Comparison of ENCODE assay signal across 8 cellular contexts in genomic region chr17:14308636-14308964, GRCh38. TPM values are rescaled to one million over a fixed set of nuclear protein-coding genes. Genes with fewer than 3 reads are reported as not detected.
DNase-seq lines count a peak whose midpoint lies in the region; ATAC-seq and TF ChIP-seq lines count a peak whose summit lies in the region.

No MANE protein-coding gene starts in this region.

- DNase-seq in cardiac muscle cell (ENCODE audit: low read depth in 1 of 2, low spot score in 1 of 2): peak in 1 of 2 donors; percentile 24
- DNase-seq in Right ventricle myocardium inferior (ENCODE audit: missing footprints): no peak
- DNase-seq in cardiac fibroblast (ENCODE audit: low read depth in 2 of 2): no peak
- DNase-seq in mesothelial cell of epicardium (ENCODE audit: low spot score in 2 of 2, unreplicated experiment in 2 of 2): no peak
- DNase-seq in upper lobe of left lung: no peak
- DNase-seq in kidney tubule cell (ENCODE audit: low spot score): no peak
- DNase-seq in head of caudate nucleus: no peak
- no peak for DNase-seq in hepatic stellate cell (ENCODE audit: low spot score)

- no peak for TF ChIP-seq EP300 in upper lobe of left lung (IDR thresholded peaks at IDR 0.05)

- H3K27me3 Mint-ChIP-seq in mesothelial cell of epicardium (ENCODE audit: low read depth): peaks cover 54% of the 10 kb centered on the region

- H3K27ac ChIP-seq in cardiac muscle cell (no peak overlapping the region), upper lobe of left lung (peak overlapping the region in 2 of 4 donors; percentile 48 to 49)

- TF ChIP-seq POLR2A in upper lobe of left lung (IDR thresholded peaks at IDR 0.05): no peak

- WGBS in upper lobe of left lung, 2 donors: 39 to 44% methylated on average over 4 of the region's 4 CpGs

- H3K4me3 Mint-ChIP-seq in mesothelial cell of epicardium: peak overlapping the region; percentile 88

- ATAC-seq in Right ventricle myocardium inferior: no peak
- no peak for ATAC-seq in upper lobe of left lung (ENCODE audit: low FRiP score in 2 of 2)

- peaks cover 36% of the 10 kb centered on the region for H3K4me1 Mint-ChIP-seq in mesothelial cell of epicardium

- H3K27me3 ChIP-seq in cardiac muscle cell (peaks cover 9% of the 10 kb centered on the region), upper lobe of left lung (peaks cover 0 to 7% (median 6%) of the 10 kb centered on the region in 4 donors)

- no peaks in the 10 kb centered on the region for H3K9me3 ChIP-seq in cardiac muscle cell (ENCODE audit: low read depth)
- H3K9me3 ChIP-seq in upper lobe of left lung: no peaks in the 10 kb centered on the region

- peak overlapping the region; percentile 41 for H3K4me3 ChIP-seq in cardiac muscle cell
- H3K4me3 ChIP-seq in cardiac fibroblast (replicated peaks in 1 of 2; ENCODE audit: low read depth in 2 of 2, low read length in 2 of 2): peak overlapping the region; percentile 46 to 52
- peak overlapping the region in 3 of 4 donors; percentile 48 to 58 (median 56) for H3K4me3 ChIP-seq in upper lobe of left lung

- H3K27ac Mint-ChIP-seq in mesothelial cell of epicardium: peak overlapping the region; percentile 50

- no peaks in the 10 kb centered on the region for H3K4me1 ChIP-seq in cardiac muscle cell (ENCODE audit: low read depth)
- H3K4me1 ChIP-seq in upper lobe of left lung: peaks cover 13 to 29% (median 19%) of the 10 kb centered on the region in 4 donors

- no peaks in the 10 kb centered on the region for H3K9me3 Mint-ChIP-seq in mesothelial cell of epicardium

- intact Hi-C loops in Right ventricle myocardium inferior (cut with DNase I): loop anchor here (10.0 kb wide), 1 partner anchor 846 kb away; no protein-coding TSS in a partner anchor
- intact Hi-C loops in head of caudate nucleus (cut with DNase I): no loop called here

- no peaks in the 10 kb centered on the region for H3K36me3 Mint-ChIP-seq in mesothelial cell of epicardium

- no peak for TF ChIP-seq CTCF in cardiac muscle cell (IDR thresholded peaks at IDR 0.05; ENCODE audit: low read depth, low read length)
- no peak for TF ChIP-seq CTCF in cardiac fibroblast (IDR thresholded peaks at IDR 0.05; ENCODE audit: low read depth, low read length)
- no peak for TF ChIP-seq CTCF in mesothelial cell of epicardium (IDR thresholded peaks at IDR 0.05; ENCODE audit: unreplicated experiment)
- no peak for TF ChIP-seq CTCF in upper lobe of left lung (IDR thresholded peaks at IDR 0.05)

- no peaks in the 10 kb centered on the region for H3K36me3 ChIP-seq in cardiac muscle cell
- no peaks in the 10 kb centered on the region for H3K36me3 ChIP-seq in upper lobe of left lung

RNA-seq across cellular contexts. Expression of gene HS3ST3B1, which starts 7.7 kb away (rescaled TPM):
- 4.9 and 7.9 TPM in 2 replicates for total RNA-seq in cardiac muscle cell
- polyA plus RNA-seq in cardiac muscle cell: 2.1 and 3.9 TPM in 2 replicates
- total RNA-seq in Right ventricle myocardium inferior: 1.5 TPM
- 8.7 to 9.8 TPM (median 8.7 TPM) in 3 replicates for total RNA-seq in mesothelial cell of epicardium
- total RNA-seq in upper lobe of left lung: 1 to 10 TPM; 2.7 to 7.2 (median 4.3) TPM
